Comparison of ENCODE assay signal across 31 cellular contexts in genomic region chr3:129845956-129846355, GRCh38. TPM values are rescaled to one million over a fixed set of nuclear protein-coding genes. Genes with fewer than 3 reads are reported as not detected.
DNase-seq lines count a peak whose midpoint lies in the region; ATAC-seq and TF ChIP-seq lines count a peak whose summit lies in the region.
"Had no signal": no experiment of that assay in that cellular context is flagged by ENCODE, and none has a peak within 500 bp of the region (broad histone marks: within the 10 kb centered on the region; RNA-seq: fewer than 3 reads in every experiment).

No MANE protein-coding gene starts in this region.

- peaks cover 0 to under 1% of the 10 kb centered on the region in 2 experiments; a peak in 1 of 4 replicates for H3K9me3 ChIP-seq in HCT116 (ENCODE audit: control insufficient read depth in 1 of 2, insufficient read depth in 1 of 2, low read depth in 1 of 2, low read length in 2 of 2)
- no peaks in the 10 kb centered on the region for H3K9me3 ChIP-seq in RWPE2 (ENCODE audit: severe bottlenecking)
- H3K9me3 ChIP-seq: Peyer's patch had no signal

- TF ChIP-seq RAD21 in HCT116 (IDR thresholded peaks at IDR 0.05; ENCODE audit: low read depth), result no peak

- CTCF ChIA-PET in HCT116 (lab: Charles Lee), result no interaction called here

- POLR2A ChIA-PET in HCT116 (lab: Charles Lee), result no interaction called here

- no peak overlapping the region for H3K4me3 ChIP-seq in HCT116 (replicated peaks in 1 of 2; ENCODE audit: low read depth in 1 of 2, low read length in 2 of 2)
- H3K4me3 ChIP-seq in RWPE2 (ENCODE audit: severe bottlenecking), result no peak overlapping the region
- no peak overlapping the region for H3K4me3 ChIP-seq in fibroblast of pulmonary artery (replicated peaks; ENCODE audit: low read depth, low read length)
- H3K4me3 ChIP-seq: BLaER1, GM12878, Peyer's patch, SJSA1, upper lobe of left lung had no signal

- no peaks in the 10 kb centered on the region for H4K20me1 ChIP-seq in HCT116 (ENCODE audit: insufficient read depth)

- no peaks in the 10 kb centered on the region for H3K27me3 ChIP-seq in HCT116 (ENCODE audit: insufficient read depth, low read length)
- no peaks in the 10 kb centered on the region for H3K27me3 ChIP-seq in RWPE2 (ENCODE audit: insufficient read depth, poor library complexity, severe bottlenecking)
- H3K27me3 ChIP-seq: BLaER1, Peyer's patch, SJSA1, upper lobe of left lung had no signal

- no peak for TF ChIP-seq POLR2A in HCT116 (IDR thresholded peaks at IDR 0.05; ENCODE audit: borderline replicate concordance, extremely low read depth, insufficient read depth, insufficient read length)

- H3K79me2 ChIP-seq in HCT116 (ENCODE audit: insufficient read depth, low read length), result no peaks in the 10 kb centered on the region

- H3K27ac ChIP-seq in HCT116 (ENCODE audit: low read depth, low read length), result no peak overlapping the region
- H3K27ac ChIP-seq in RWPE2 (ENCODE audit: poor library complexity, severe bottlenecking), result no peak overlapping the region
- H3K27ac ChIP-seq: BLaER1, Peyer's patch, SJSA1, upper lobe of left lung, VCaP had no signal

- H3K4me1 ChIP-seq in HCT116 (ENCODE audit: control insufficient read depth in 1 of 2, insufficient read depth in 2 of 2, low read length in 2 of 2) (peaks cover 4 to 7% of the 10 kb centered on the region in 2 experiments; a peak in 2 of 4 replicates), RWPE2 (ENCODE audit: insufficient read depth, poor library complexity, severe bottlenecking) (peaks cover 5% of the 10 kb centered on the region)
- H3K4me1 ChIP-seq: BLaER1, SJSA1 had no signal

- H3K36me3 ChIP-seq in HCT116 (ENCODE audit: control insufficient read depth in 1 of 2, insufficient read depth in 2 of 2, low read length in 2 of 2) (0 out of 4 replicates have a peak, but pooled peaks cover 0 to under 1% of the 10 kb centered on the region in 2 experiments), RWPE2 (ENCODE audit: low read depth) (peaks cover 13% of the 10 kb centered on the region; the same call in 1 of the 2 replicates)
- H3K36me3 ChIP-seq: SJSA1, upper lobe of left lung had no signal

- DNase-seq in AG08395 (ENCODE audit: low spot score) (peak; percentile 9), HCT116 (ENCODE audit: low read depth, low spot score) (no peak), RWPE2 (ENCODE audit: low spot score) (no peak), fibroblast of pulmonary artery (ENCODE audit: low read depth) (peak; percentile 16), NCI-H774 (lab: John Stamatoyannopoulos, UW) (no peak), cerebellar cortex (ENCODE audit: low spot score) (no peak), NCI-H2196 (lab: John Stamatoyannopoulos, UW; ENCODE audit: unreplicated experiment) (no peak), NCI-H345 (lab: John Stamatoyannopoulos, UW) (no peak)
- DNase-seq: activated CD4-positive, alpha-beta T cell treated with anti-CD3 and anti-CD28 coated beads, Interleukin-2, amount 50 U/mL, for 1 hour; activated CD8-positive, alpha-beta memory T cell treated with anti-CD3 and anti-CD28 coated beads, Interleukin-2, amount 10 ng/mL, durations not matched to agents 7 days and 5 days; activated naive CD4-positive, alpha-beta T cell treated with anti-CD3 and anti-CD28 coated beads for 36 hours; activated T-cell treated with anti-CD3 and anti-CD28 coated beads, Interleukin-2, amount 50 U/mL, for 72 hours; aorta; Caco-2; dermis blood vessel endothelial cell; DMS79 treated with DMSO at 0.1 percent for 48 hours; KG1; left colon; mesendoderm; naive B cell; NCI-H1694; NCI-H524; NK-92 treated with Interleukin-12 subunit alpha and Interleukin-12 subunit beta, amount 100 ng/mL, for 24 hours; Peyer's patch; small intestine; stimulated activated CD4-positive, alpha-beta T cell treated with anti-CD3 and anti-CD28 coated beads, Interleukin-1b, Interleukin-23, amount 100 ng/mL, for 48 hours; upper lobe of left lung had no signal

- TF ChIP-seq CTCF in HCT116 (IDR thresholded peaks at IDR 0.05 in 2 of 3, conservative IDR thresholded peaks at IDR 0.05 in 1 of 3; ENCODE audit: borderline replicate concordance in 1 of 3, insufficient read depth in 1 of 3, low read depth in 2 of 3, low read length in 2 of 3), result no peak
- no peak for TF ChIP-seq CTCF in RWPE2 (IDR thresholded peaks at IDR 0.05; ENCODE audit: poor library complexity, severe bottlenecking)
- TF ChIP-seq CTCF in fibroblast of pulmonary artery (IDR thresholded peaks at IDR 0.05; ENCODE audit: low read length, missing control alignments), result no peak

- intact Hi-C loops in HCT116 (cut with micrococcal nuclease), result no loop called here

- no peak overlapping the region for H3K9ac ChIP-seq in HCT116 (ENCODE audit: low read length)
- H3K9ac ChIP-seq: BLaER1 had no signal

- H3K4me2 ChIP-seq in HCT116 (ENCODE audit: low read length), result no peak overlapping the region
- H3K4me2 ChIP-seq: BLaER1 had no signal

- H2AFZ ChIP-seq in HCT116 (ENCODE audit: low read depth, low read length, poor library complexity, severe bottlenecking), result no peak overlapping the region

- ATAC-seq in HCT116 (peak; percentile 44; the same call in 1 of the 2 replicates), RWPE2 (ENCODE audit: low read depth) (peak; percentile 27; the same call in 1 of the 3 replicates)
- ATAC-seq: activated CD8-positive, alpha-beta memory T cell treated with anti-CD3 and anti-CD28 coated beads, Interleukin-2, amount 10 ng/mL, durations not matched to agents 7 days and 5 days; activated T-cell treated with anti-CD3 and anti-CD28 coated beads, Interleukin-2, amount 50 U/mL, for 72 hours; left colon had no signal

- no peaks in the 10 kb centered on the region for H3K9me2 ChIP-seq in HCT116 (ENCODE audit: insufficient read depth)

- BruUV-seq in HCT116 (replicated peaks; lab: Mats Ljungman, UMichigan), result no TSS peak

- RAD21 ChIA-PET in HCT116 (lab: Charles Lee; ENCODE audit: low non-redundant PET in 1 of 2, low total read pairs in 2 of 2, uncharacterized antibody in 2 of 2, unreplicated experiment in 2 of 2), result no interaction called here

TF ChIP-seq in HCT116, 20 proteins besides CTCF, POLR2A, EP300 and RAD21:
- TF ChIP-seq EZH2phosphoT487 (IDR thresholded peaks at IDR 0.05; ENCODE audit: borderline replicate concordance) (no peak), EZH2 (IDR thresholded peaks at IDR 0.05) (no peak), ZNF274 (IDR thresholded peaks at IDR 0.05; ENCODE audit: low read depth, low read length) (no peak), ELF1 (IDR thresholded peaks at IDR 0.05; ENCODE audit: borderline replicate concordance, low read depth) (no peak), FOSL1 (IDR thresholded peaks at IDR 0.05; ENCODE audit: low read depth) (no peak), SP1 (IDR thresholded peaks at IDR 0.05; ENCODE audit: low read depth) (no peak), TCF7L2 (IDR thresholded peaks at IDR 0.05; ENCODE audit: borderline replicate concordance, extremely low read depth, insufficient read depth, insufficient read length) (no peak), MAX (IDR thresholded peaks at IDR 0.05) (no peak), POLR2AphosphoS5 (IDR thresholded peaks at IDR 0.05; ENCODE audit: low read depth, low read length) (no peak)
- TF ChIP-seq, protein P1, sequence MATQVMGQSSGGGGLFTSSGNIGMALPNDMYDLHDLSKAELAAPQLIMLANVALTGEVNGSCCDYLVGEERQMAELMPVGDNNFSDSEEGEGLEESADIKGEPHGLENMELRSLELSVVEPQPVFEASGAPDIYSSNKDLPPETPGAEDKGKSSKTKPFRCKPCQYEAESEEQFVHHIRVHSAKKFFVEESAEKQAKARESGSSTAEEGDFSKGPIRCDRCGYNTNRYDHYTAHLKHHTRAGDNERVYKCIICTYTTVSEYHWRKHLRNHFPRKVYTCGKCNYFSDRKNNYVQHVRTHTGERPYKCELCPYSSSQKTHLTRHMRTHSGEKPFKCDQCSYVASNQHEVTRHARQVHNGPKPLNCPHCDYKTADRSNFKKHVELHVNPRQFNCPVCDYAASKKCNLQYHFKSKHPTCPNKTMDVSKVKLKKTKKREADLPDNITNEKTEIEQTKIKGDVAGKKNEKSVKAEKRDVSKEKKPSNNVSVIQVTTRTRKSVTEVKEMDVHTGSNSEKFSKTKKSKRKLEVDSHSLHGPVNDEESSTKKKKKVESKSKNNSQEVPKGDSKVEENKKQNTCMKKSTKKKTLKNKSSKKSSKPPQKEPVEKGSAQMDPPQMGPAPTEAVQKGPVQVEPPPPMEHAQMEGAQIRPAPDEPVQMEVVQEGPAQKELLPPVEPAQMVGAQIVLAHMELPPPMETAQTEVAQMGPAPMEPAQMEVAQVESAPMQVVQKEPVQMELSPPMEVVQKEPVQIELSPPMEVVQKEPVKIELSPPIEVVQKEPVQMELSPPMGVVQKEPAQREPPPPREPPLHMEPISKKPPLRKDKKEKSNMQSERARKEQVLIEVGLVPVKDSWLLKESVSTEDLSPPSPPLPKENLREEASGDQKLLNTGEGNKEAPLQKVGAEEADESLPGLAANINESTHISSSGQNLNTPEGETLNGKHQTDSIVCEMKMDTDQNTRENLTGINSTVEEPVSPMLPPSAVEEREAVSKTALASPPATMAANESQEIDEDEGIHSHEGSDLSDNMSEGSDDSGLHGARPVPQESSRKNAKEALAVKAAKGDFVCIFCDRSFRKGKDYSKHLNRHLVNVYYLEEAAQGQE (IDR thresholded peaks at IDR 0.05; ENCODE audit: low read depth), result no peak

RNA-seq across cellular contexts. Expression of gene TMCC1, which starts 47.6 kb away (rescaled TPM):
- 32.5 TPM for total RNA-seq in HCT116 (2021; ENCODE audit: unreplicated experiment)
- 16.2 and 20.5 TPM in 2 replicates for polyA plus RNA-seq in HCT116 (2012)

Comparison
In these comparisons a context has a peak if more than half of its experiments do, and no peak if none do; other contexts are left out.
1. DNase-seq: peak in AG08395 (single experiment) and fibroblast of pulmonary artery (single experiment); none in HCT116 (single experiment), RWPE2 (single experiment), NCI-H774 (single experiment), cerebellar cortex (single experiment), NCI-H2196 (single experiment) and NCI-H345 (single experiment).